In genomic region chr15:62118446-62118964, GRCh38 we compare ENCODE assay signal across 13 cellular contexts. TPM values are rescaled to one million over a fixed set of nuclear protein-coding genes. Genes with fewer than 3 reads are reported as not detected.
DNase-seq lines count a peak whose midpoint lies in the region; ATAC-seq, FAIRE-seq and TF ChIP-seq lines count a peak whose summit lies in the region.
"Had no signal": no experiment of that assay in that cellular context is flagged by ENCODE, and none has a peak within 500 bp of the region (broad histone marks: within the 10 kb centered on the region; RNA-seq: fewer than 3 reads in every experiment).

No MANE protein-coding gene starts in this region.

- no peaks in the 10 kb centered on the region for H3K36me3 ChIP-seq in heart right ventricle
- no peaks in the 10 kb centered on the region for H3K36me3 ChIP-seq in right atrium auricular region
- no peaks in the 10 kb centered on the region for H3K36me3 ChIP-seq in left lung
- no peaks in the 10 kb centered on the region for H3K36me3 ChIP-seq in upper lobe of right lung
- H3K36me3 ChIP-seq: neutrophil had no signal

- FAIRE-seq in GM19239 (lab: Jason Lieb, UNC), result no peak

- H3K4me3 ChIP-seq in heart right ventricle, result peak overlapping the region in 3 of 10 donors; percentile 23 to 28 (median 24)
- no peak overlapping the region for H3K4me3 ChIP-seq in right atrium auricular region
- no peak overlapping the region for H3K4me3 ChIP-seq in left lung
- H3K4me3 ChIP-seq in upper lobe of right lung, result peak overlapping the region; percentile 34

- H3K27me3 ChIP-seq in heart right ventricle (no peaks in the 10 kb centered on the region), right atrium auricular region (no peaks in the 10 kb centered on the region), left lung (no peaks in the 10 kb centered on the region), upper lobe of right lung (no peaks in the 10 kb centered on the region)

- ATAC-seq in heart right ventricle (peak in 1 of 8 donors; percentile 10), left lung (peak; percentile 16), upper lobe of right lung (no peak)

- TF ChIP-seq CTCF in heart right ventricle (IDR thresholded peaks at IDR 0.05) (no peak), right atrium auricular region (IDR thresholded peaks at IDR 0.05) (no peak), left lung (IDR thresholded peaks at IDR 0.05) (no peak), upper lobe of right lung (IDR thresholded peaks at IDR 0.05) (no peak)

- H3K4me1 ChIP-seq in heart right ventricle, result peaks cover 0 to 35% (median 15%) of the 10 kb centered on the region in 9 donors
- H3K4me1 ChIP-seq in right atrium auricular region, result peaks cover 0 to 8% of the 10 kb centered on the region in 2 donors
- H3K4me1 ChIP-seq in left lung, result peaks cover 0 to 32% of the 10 kb centered on the region in 2 donors
- peaks cover 8% of the 10 kb centered on the region for H3K4me1 ChIP-seq in upper lobe of right lung

- peak overlapping the region in 8 of 10 donors; percentile 23 to 81 (median 66) for H3K27ac ChIP-seq in heart right ventricle
- H3K27ac ChIP-seq in right atrium auricular region, result peak overlapping the region in 1 of 2 donors; percentile 47
- peak overlapping the region; percentile 53 to 78 for H3K27ac ChIP-seq in left lung
- H3K27ac ChIP-seq in upper lobe of right lung, result peak overlapping the region; percentile 64
- H3K27ac ChIP-seq: C4-2B, neutrophil had no signal

- intact Hi-C loops in heart right ventricle (cut with DNase I), result loop anchor here in 1 of 10 donors (5.0 kb wide), 1 partner anchor 56 kb away; the partner anchor contains the start of gene VPS13C
- intact Hi-C loops in left lung (cut with DNase I), result no loop called here
- intact Hi-C loops in upper lobe of right lung (cut with DNase I), result no loop called here

- H3K9me3 ChIP-seq in heart right ventricle (no peaks in the 10 kb centered on the region), right atrium auricular region (no peaks in the 10 kb centered on the region), left lung (no peaks in the 10 kb centered on the region), upper lobe of right lung (no peaks in the 10 kb centered on the region)
- H3K9me3 ChIP-seq: neutrophil had no signal

- DNase-seq in heart right ventricle (no peak), right atrium auricular region (ENCODE audit: low spot score) (no peak), amniotic epithelial cell (ENCODE audit: low read depth) (peak; percentile 32), left lung (no peak), upper lobe of right lung (no peak), NCI-H146 (lab: John Stamatoyannopoulos, UW) (no peak), GM19239 (ENCODE audit: insufficient read length, low spot score) (no peak), NCI-H2107 treated with DMSO at 0.1 percent for 48 hours (lab: John Stamatoyannopoulos, UW; ENCODE audit: unreplicated experiment) (no peak)
- DNase-seq: cerebellar nuclear complex had no signal

- WGBS in heart right ventricle, 2 donors, result 80 to 82% methylated on average over 8 of the region's 8 CpGs

RNA-seq across cellular contexts. Expression of gene C2CD4B, which starts 46.6 kb away (rescaled TPM):
- 1 to 10 TPM in 9 of 10 donors, under 1 TPM in 1; 0.82 to 7.1 (median 2.7) TPM for total RNA-seq in heart right ventricle
- 1 to 10 TPM; 1.6 to 1.8 TPM for polyA plus RNA-seq in heart right ventricle
- total RNA-seq in right atrium auricular region, result 1 to 10 TPM; 3.9 to 5.9 TPM
- total RNA-seq in left lung, result 1 to 10 TPM; 2.4 to 4.2 TPM
- 3.5 TPM for total RNA-seq in upper lobe of right lung
- total RNA-seq: HT1080, SK-MEL-5 had no signal

RNA-seq across cellular contexts. Expression of gene C2CD4A, which starts 51.7 kb away (rescaled TPM):
- total RNA-seq in heart right ventricle (under 1 TPM in 1 of 10 donors, not detected in 9; 0.25 TPM), right atrium auricular region (under 1 TPM in 1 of 2 donors, not detected in 1; 0.16 TPM), left lung (under 1 TPM; 0.44 to 0.79 TPM), upper lobe of right lung (0.14 TPM)
- under 1 TPM in 1 of 2 donors, not detected in 1; 0.01 TPM for polyA plus RNA-seq in heart right ventricle
- total RNA-seq: HT1080, SK-MEL-5 had no signal

RNA-seq across cellular contexts. Expression of gene VPS13C, which starts 58.3 kb away (rescaled TPM):
- total RNA-seq in heart right ventricle (10 to 100 TPM; 28.5 to 59.0 (median 43.4) TPM), right atrium auricular region (10 to 100 TPM; 30.3 to 41.9 TPM), left lung (10 to 100 TPM; 83.7 to 96.7 TPM), upper lobe of right lung (87.1 TPM)
- 10 to 100 TPM in 1 of 2 donors, 1 to 10 TPM in 1; 7.3 to 25.9 TPM for polyA plus RNA-seq in heart right ventricle
